In the genomic region with DNA sequence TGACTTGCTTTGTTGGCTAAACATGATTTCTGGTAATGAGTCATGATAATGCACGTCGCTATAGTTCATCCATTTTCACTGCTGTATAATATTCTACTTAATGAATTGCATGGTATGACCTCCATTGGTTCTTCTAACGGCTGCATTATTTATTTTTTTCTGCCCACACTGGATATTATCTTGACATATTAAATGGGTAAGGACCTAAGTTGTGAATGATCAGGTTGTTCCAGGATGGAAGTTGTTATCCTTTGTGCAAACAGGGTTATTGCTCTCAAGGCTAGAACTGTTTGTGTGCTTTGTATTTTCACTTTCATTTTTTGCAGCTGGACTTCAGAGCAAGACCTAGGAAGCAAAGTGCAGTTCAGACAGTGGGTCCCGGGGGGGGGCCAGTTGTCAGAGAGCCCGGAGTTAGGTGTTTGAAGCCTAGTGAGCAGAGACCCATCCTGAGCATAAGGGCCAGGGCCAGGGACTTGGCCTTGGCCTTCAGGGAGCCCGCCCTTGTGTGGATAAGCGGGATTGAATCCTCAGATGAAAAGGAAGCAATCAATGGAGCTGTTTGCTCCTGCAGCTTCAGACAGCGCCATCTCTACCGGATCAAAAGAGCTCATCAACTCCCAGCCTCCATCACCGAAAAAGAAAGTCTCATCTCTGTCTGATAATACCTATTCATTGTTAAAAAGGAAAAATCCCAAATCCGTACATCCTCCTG, we compare ENCODE assay signal across 1 cellular context.
TF ChIP-seq lines count a peak whose summit lies in the region.

No MANE protein-coding gene starts in this region.

TF ChIP-seq in HepG2, 621 proteins besides CTCF, POLR2A, EP300 and RAD21 (continued from another document and continues in another):
- TF ChIP-seq, protein P1, sequence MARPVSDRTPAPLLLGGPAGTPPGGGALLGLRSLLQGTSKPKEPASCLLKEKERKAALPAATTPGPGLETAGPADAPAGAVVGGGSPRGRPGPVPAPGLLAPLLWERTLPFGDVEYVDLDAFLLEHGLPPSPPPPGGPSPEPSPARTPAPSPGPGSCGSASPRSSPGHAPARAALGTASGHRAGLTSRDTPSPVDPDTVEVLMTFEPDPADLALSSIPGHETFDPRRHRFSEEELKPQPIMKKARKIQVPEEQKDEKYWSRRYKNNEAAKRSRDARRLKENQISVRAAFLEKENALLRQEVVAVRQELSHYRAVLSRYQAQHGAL (CRISPR knock-in tag; IDR thresholded peaks at IDR 0.05; ENCODE audit: not compliant biosample characterization) = no peak
- TF ChIP-seq PCBP2 (optimal IDR thresholded peaks at IDR 0.05; ENCODE audit: low read depth, low read length, poor library complexity, severe bottlenecking) (no peak), ZFP62 (CRISPR knock-in tag; IDR thresholded peaks at IDR 0.05) (no peak), MBD4 (IDR thresholded peaks at IDR 0.05; ENCODE audit: borderline replicate concordance, low read length) (peak; percentile 83; the same call in 1 of the 2 replicates), ZNF652 (CRISPR knock-in tag; IDR thresholded peaks at IDR 0.05; ENCODE audit: borderline replicate concordance, low read depth) (no peak), SAP130 (CRISPR knock-in tag; IDR thresholded peaks at IDR 0.05; ENCODE audit: low read depth) (peak; percentile 85), CC2D1A (CRISPR knock-in tag; IDR thresholded peaks at IDR 0.05) (no peak), SP140L (CRISPR knock-in tag; IDR thresholded peaks at IDR 0.05; ENCODE audit: borderline replicate concordance) (no peak), MEIS2 (CRISPR knock-in tag; IDR thresholded peaks at IDR 0.05) (peak; percentile 94), ZNF460 (CRISPR knock-in tag; IDR thresholded peaks at IDR 0.05; ENCODE audit: borderline replicate concordance) (peak; percentile 58; the same call in 1 of the 2 replicates), BORCS8-MEF2B (CRISPR knock-in tag; IDR thresholded peaks at IDR 0.05) (peak; percentile 79), ZNF792 (CRISPR knock-in tag; IDR thresholded peaks at IDR 0.05) (peak; percentile 76), THAP11 (CRISPR knock-in tag; IDR thresholded peaks at IDR 0.05) (peak; percentile 83), CENPX (CRISPR knock-in tag; IDR thresholded peaks at IDR 0.05) (no peak), ZFP36L1 (CRISPR knock-in tag; IDR thresholded peaks at IDR 0.05) (peak; percentile 77; the same call in 1 of the 2 replicates), HDAC2 (CRISPR knock-in tag; IDR thresholded peaks at IDR 0.05) (peak; percentile 96), RXRB (CRISPR knock-in tag; IDR thresholded peaks at IDR 0.05; ENCODE audit: borderline replicate concordance) (peak; percentile 93), NR2F6 (IDR thresholded peaks at IDR 0.05) (peak; percentile 91), NR2F6 (CRISPR knock-in tag; IDR thresholded peaks at IDR 0.05) (peak; percentile 96), FOSL2 (CRISPR knock-in tag; IDR thresholded peaks at IDR 0.05) (peak; percentile 80), ZNF143 (CRISPR knock-in tag; IDR thresholded peaks at IDR 0.05) (no peak), ZZZ3 (CRISPR knock-in tag; IDR thresholded peaks at IDR 0.05; ENCODE audit: borderline replicate concordance) (no peak)
- TF ChIP-seq, protein P2, sequence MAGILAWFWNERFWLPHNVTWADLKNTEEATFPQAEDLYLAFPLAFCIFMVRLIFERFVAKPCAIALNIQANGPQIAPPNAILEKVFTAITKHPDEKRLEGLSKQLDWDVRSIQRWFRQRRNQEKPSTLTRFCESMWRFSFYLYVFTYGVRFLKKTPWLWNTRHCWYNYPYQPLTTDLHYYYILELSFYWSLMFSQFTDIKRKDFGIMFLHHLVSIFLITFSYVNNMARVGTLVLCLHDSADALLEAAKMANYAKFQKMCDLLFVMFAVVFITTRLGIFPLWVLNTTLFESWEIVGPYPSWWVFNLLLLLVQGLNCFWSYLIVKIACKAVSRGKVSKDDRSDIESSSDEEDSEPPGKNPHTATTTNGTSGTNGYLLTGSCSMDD (CRISPR knock-in tag; IDR thresholded peaks at IDR 0.05) = no peak
- TF ChIP-seq, protein P3, sequence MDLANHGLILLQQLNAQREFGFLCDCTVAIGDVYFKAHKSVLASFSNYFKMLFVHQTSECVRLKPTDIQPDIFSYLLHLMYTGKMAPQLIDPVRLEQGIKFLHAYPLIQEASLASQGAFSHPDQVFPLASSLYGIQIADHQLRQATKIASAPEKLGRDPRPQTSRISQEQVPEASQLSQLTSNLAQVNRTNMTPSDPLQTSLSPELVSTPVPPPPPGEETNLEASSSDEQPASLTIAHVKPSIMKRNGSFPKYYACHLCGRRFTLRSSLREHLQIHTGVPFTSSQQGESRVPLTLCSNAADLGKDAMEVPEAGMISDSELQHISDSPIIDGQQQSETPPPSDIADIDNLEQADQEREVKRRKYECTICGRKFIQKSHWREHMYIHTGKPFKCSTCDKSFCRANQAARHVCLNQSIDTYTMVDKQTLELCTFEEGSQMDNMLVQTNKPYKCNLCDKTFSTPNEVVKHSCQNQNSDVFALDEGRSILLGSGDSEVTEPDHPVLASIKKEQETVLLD (CRISPR knock-in tag; IDR thresholded peaks at IDR 0.05; ENCODE audit: low read depth) = peak; percentile 37; the same call in 1 of the 2 replicates
- TF ChIP-seq, protein P4, sequence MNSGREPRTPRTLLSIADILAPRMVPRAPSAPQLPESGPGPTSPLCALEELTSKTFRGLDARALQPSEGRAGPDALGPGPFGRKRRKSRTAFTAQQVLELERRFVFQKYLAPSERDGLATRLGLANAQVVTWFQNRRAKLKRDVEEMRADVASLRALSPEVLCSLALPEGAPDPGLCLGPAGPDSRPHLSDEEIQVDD (CRISPR knock-in tag; IDR thresholded peaks at IDR 0.05; ENCODE audit: borderline replicate concordance) = no peak
- TF ChIP-seq, protein P5, sequence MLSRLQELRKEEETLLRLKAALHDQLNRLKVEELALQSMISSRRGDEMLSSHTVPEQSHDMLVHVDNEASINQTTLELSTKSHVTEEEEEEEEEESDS (CRISPR knock-in tag; IDR thresholded peaks at IDR 0.05; ENCODE audit: borderline replicate concordance) = no peak
- TF ChIP-seq, protein P6, sequence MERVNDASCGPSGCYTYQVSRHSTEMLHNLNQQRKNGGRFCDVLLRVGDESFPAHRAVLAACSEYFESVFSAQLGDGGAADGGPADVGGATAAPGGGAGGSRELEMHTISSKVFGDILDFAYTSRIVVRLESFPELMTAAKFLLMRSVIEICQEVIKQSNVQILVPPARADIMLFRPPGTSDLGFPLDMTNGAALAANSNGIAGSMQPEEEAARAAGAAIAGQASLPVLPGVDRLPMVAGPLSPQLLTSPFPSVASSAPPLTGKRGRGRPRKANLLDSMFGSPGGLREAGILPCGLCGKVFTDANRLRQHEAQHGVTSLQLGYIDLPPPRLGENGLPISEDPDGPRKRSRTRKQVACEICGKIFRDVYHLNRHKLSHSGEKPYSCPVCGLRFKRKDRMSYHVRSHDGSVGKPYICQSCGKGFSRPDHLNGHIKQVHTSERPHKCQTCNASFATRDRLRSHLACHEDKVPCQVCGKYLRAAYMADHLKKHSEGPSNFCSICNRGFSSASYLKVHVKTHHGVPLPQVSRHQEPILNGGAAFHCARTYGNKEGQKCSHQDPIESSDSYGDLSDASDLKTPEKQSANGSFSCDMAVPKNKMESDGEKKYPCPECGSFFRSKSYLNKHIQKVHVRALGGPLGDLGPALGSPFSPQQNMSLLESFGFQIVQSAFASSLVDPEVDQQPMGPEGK (CRISPR knock-in tag; IDR thresholded peaks at IDR 0.05) = peak; percentile 100
- TF ChIP-seq, protein P7, sequence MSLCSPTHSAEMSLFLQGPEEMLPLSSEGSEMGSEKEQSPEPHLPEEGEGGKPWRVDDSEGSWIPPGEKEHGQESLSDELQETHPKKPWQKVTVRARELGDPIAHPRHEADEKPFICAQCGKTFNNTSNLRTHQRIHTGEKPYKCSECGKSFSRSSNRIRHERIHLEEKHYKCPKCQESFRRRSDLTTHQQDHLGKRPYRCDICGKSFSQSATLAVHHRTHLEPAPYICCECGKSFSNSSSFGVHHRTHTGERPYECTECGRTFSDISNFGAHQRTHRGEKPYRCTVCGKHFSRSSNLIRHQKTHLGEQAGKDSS (CRISPR knock-in tag; IDR thresholded peaks at IDR 0.05; ENCODE audit: borderline replicate concordance, low read depth) = peak; percentile 72; the same call in 1 of the 2 replicates
- TF ChIP-seq, protein P8, sequence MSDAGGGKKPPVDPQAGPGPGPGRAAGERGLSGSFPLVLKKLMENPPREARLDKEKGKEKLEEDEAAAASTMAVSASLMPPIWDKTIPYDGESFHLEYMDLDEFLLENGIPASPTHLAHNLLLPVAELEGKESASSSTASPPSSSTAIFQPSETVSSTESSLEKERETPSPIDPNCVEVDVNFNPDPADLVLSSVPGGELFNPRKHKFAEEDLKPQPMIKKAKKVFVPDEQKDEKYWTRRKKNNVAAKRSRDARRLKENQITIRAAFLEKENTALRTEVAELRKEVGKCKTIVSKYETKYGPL (CRISPR knock-in tag; IDR thresholded peaks at IDR 0.05) = no peak
- TF ChIP-seq, protein P9, sequence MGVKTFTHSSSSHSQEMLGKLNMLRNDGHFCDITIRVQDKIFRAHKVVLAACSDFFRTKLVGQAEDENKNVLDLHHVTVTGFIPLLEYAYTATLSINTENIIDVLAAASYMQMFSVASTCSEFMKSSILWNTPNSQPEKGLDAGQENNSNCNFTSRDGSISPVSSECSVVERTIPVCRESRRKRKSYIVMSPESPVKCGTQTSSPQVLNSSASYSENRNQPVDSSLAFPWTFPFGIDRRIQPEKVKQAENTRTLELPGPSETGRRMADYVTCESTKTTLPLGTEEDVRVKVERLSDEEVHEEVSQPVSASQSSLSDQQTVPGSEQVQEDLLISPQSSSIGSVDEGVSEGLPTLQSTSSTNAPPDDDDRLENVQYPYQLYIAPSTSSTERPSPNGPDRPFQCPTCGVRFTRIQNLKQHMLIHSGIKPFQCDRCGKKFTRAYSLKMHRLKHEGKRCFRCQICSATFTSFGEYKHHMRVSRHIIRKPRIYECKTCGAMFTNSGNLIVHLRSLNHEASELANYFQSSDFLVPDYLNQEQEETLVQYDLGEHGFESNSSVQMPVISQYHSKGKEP (CRISPR knock-in tag; IDR thresholded peaks at IDR 0.05) = no peak
- TF ChIP-seq, protein P10, sequence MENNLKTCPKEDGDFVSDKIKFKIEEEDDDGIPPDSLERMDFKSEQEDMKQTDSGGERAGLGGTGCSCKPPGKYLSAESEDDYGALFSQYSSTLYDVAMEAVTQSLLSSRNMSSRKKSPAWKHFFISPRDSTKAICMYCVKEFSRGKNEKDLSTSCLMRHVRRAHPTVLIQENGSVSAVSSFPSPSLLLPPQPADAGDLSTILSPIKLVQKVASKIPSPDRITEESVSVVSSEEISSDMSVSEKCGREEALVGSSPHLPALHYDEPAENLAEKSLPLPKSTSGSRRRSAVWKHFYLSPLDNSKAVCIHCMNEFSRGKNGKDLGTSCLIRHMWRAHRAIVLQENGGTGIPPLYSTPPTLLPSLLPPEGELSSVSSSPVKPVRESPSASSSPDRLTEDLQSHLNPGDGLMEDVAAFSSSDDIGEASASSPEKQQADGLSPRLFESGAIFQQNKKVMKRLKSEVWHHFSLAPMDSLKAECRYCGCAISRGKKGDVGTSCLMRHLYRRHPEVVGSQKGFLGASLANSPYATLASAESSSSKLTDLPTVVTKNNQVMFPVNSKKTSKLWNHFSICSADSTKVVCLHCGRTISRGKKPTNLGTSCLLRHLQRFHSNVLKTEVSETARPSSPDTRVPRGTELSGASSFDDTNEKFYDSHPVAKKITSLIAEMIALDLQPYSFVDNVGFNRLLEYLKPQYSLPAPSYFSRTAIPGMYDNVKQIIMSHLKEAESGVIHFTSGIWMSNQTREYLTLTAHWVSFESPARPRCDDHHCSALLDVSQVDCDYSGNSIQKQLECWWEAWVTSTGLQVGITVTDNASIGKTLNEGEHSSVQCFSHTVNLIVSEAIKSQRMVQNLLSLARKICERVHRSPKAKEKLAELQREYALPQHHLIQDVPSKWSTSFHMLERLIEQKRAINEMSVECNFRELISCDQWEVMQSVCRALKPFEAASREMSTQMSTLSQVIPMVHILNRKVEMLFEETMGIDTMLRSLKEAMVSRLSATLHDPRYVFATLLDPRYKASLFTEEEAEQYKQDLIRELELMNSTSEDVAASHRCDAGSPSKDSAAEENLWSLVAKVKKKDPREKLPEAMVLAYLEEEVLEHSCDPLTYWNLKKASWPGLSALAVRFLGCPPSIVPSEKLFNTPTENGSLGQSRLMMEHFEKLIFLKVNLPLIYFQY (CRISPR knock-in tag; IDR thresholded peaks at IDR 0.05; ENCODE audit: borderline replicate concordance) = peak; percentile 85
